2 cellular contexts compared by ENCODE assay signal in genomic region chr20:48374986-48375715, GRCh38.
TF ChIP-seq lines count a peak whose summit lies in the region.

No MANE protein-coding gene starts in this region.

TF ChIP-seq in endothelial cell of umbilical vein, 7 proteins besides CTCF, POLR2A, EP300 and RAD21 (continued from another document):
- TF ChIP-seq EZH2 (IDR thresholded peaks at IDR 0.05; ENCODE audit: borderline replicate concordance, low read depth, low read length, severe bottlenecking), result no peak
- TF ChIP-seq FOS (IDR thresholded peaks at IDR 0.05; ENCODE audit: borderline replicate concordance, insufficient read depth, low read length), result no peak
- TF ChIP-seq MAX (IDR thresholded peaks at IDR 0.05; ENCODE audit: insufficient read depth, insufficient read length), result no peak
- TF ChIP-seq JUN (IDR thresholded peaks at IDR 0.05; ENCODE audit: borderline replicate concordance, insufficient read depth, insufficient read length, low read depth), result no peak
TF ChIP-seq in endothelial cell of umbilical vein: peak in this region for 0.

TF ChIP-seq in SK-N-SH, 30 proteins besides CTCF, POLR2A, EP300 and RAD21 (continued from another document):
- TF ChIP-seq NRF1 (IDR thresholded peaks at IDR 0.05; ENCODE audit: low read depth, low read length), result no peak
TF ChIP-seq in SK-N-SH: peak in this region for 0.
